ENCODE assay signal across 10 cellular contexts in the genomic region with DNA sequence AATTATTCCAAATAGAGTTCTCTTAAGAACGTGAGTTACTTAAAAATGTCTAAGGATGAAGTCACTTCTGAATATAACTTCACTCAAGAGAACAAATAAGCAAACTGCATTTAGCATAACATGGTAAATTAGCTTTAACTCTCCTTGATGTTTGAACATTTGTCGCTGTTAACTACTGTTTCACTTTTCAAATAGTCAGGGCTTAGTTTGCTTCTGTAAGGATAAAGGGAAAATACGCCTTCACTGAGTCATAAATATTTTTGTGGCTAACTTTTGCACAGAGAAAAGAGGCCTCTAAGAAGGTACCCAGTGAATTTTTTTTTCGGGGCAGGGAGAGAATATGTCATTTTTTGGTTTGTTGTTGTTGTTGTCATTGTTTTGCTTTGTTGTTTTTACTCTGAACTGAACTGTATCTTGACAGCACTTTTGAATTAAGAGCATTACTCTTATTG. TPM values are rescaled to one million over a fixed set of nuclear protein-coding genes. Genes with fewer than 3 reads are reported as not detected.
DNase-seq lines count a peak whose midpoint lies in the region; ATAC-seq and TF ChIP-seq lines count a peak whose summit lies in the region.
"Had no signal": no experiment of that assay in that cellular context is flagged by ENCODE, and none has a peak within 500 bp of the region (broad histone marks: within the 10 kb centered on the region; RNA-seq: fewer than 3 reads in every experiment).

No MANE protein-coding gene starts in this region.

- H3K9me3 Mint-ChIP-seq in HFFc6: no peaks in the 10 kb centered on the region
- H3K9me3 Mint-ChIP-seq in activated naive CD8-positive, alpha-beta T cell treated with anti-CD3 and anti-CD28 coated beads, Interleukin-2, amount 50 U/mL, for 24 hours: no peaks in the 10 kb centered on the region

- no peaks in the 10 kb centered on the region for H3K9me3 ChIP-seq in A673 (ENCODE audit: low read depth, low read length, poor library complexity, severe bottlenecking)
- no peaks in the 10 kb centered on the region for H3K9me3 ChIP-seq in lower lobe of right lung
- H3K9me3 ChIP-seq: esophagus muscularis mucosa had no signal

- H3K4me1 ChIP-seq in A673 (ENCODE audit: insufficient read depth, low read length, poor library complexity, severe bottlenecking) (peaks cover 49% of the 10 kb centered on the region), lower lobe of right lung (peaks cover 98% of the 10 kb centered on the region)

- H3K36me3 Mint-ChIP-seq in HFFc6 (ENCODE audit: low read depth): peaks cover 17% of the 10 kb centered on the region
- H3K36me3 Mint-ChIP-seq in activated naive CD8-positive, alpha-beta T cell treated with anti-CD3 and anti-CD28 coated beads, Interleukin-2, amount 50 U/mL, for 24 hours (ENCODE audit: low read depth): peaks cover 31% of the 10 kb centered on the region

- H3K4me3 ChIP-seq in A673 (ENCODE audit: low read depth, low read length, poor library complexity, severe bottlenecking): no peak overlapping the region
- H3K4me3 ChIP-seq in lower lobe of right lung: peak overlapping the region; percentile 7
- H3K4me3 ChIP-seq: esophagus muscularis mucosa had no signal

- peaks cover 99% of the 10 kb centered on the region for H3K4me1 Mint-ChIP-seq in HFFc6 (ENCODE audit: low read depth)
- peaks cover 97% of the 10 kb centered on the region for H3K4me1 Mint-ChIP-seq in activated naive CD8-positive, alpha-beta T cell treated with anti-CD3 and anti-CD28 coated beads, Interleukin-2, amount 50 U/mL, for 24 hours

- peak overlapping the region; percentile 89 for H3K4me3 Mint-ChIP-seq in HFFc6
- H3K4me3 Mint-ChIP-seq in activated naive CD8-positive, alpha-beta T cell treated with anti-CD3 and anti-CD28 coated beads, Interleukin-2, amount 50 U/mL, for 24 hours: peak overlapping the region; percentile 77

- CTCF ChIA-PET in A673 (lab: Charles Lee): no interaction called here

- intact Hi-C loops in A673 (cut with micrococcal nuclease; ENCODE audit: unreplicated experiment): no loop called here
- intact Hi-C loops in lower lobe of right lung (cut with DNase I): loop anchor here (10.0 kb wide), 1 partner anchor 57 kb away; no protein-coding TSS in a partner anchor

- H3K27ac Mint-ChIP-seq in HFFc6: peak overlapping the region; percentile 96
- peak overlapping the region; percentile 95 for H3K27ac Mint-ChIP-seq in activated naive CD8-positive, alpha-beta T cell treated with anti-CD3 and anti-CD28 coated beads, Interleukin-2, amount 50 U/mL, for 24 hours

- H3K27me3 ChIP-seq in A673 (replicated peaks; ENCODE audit: insufficient read depth, low read depth, low read length, poor library complexity) (no peaks in the 10 kb centered on the region), lower lobe of right lung (ENCODE audit: low read depth) (no peaks in the 10 kb centered on the region)
- H3K27me3 ChIP-seq: esophagus muscularis mucosa had no signal

- H3K36me3 ChIP-seq in A673 (ENCODE audit: insufficient read depth, low read length, poor library complexity, severe bottlenecking): no peaks in the 10 kb centered on the region
- no peaks in the 10 kb centered on the region for H3K36me3 ChIP-seq in lower lobe of right lung
- H3K36me3 ChIP-seq: esophagus muscularis mucosa had no signal

- TF ChIP-seq CTCF in A673 (conservative IDR thresholded peaks at IDR 0.05; ENCODE audit: low read depth, low read length): no peak
- no peak for TF ChIP-seq CTCF in HFFc6 (IDR thresholded peaks at IDR 0.05)
- no peak for TF ChIP-seq CTCF in lower lobe of right lung (IDR thresholded peaks at IDR 0.05)

- no peaks in the 10 kb centered on the region; the same call in 1 of the 2 replicates for H3K27me3 Mint-ChIP-seq in HFFc6 (ENCODE audit: insufficient read depth)
- H3K27me3 Mint-ChIP-seq in activated naive CD8-positive, alpha-beta T cell treated with anti-CD3 and anti-CD28 coated beads, Interleukin-2, amount 50 U/mL, for 24 hours: no peaks in the 10 kb centered on the region

- H3K27ac ChIP-seq in A673 (ENCODE audit: low read depth, low read length, poor library complexity, severe bottlenecking) (peak overlapping the region; percentile 17), lower lobe of right lung (peak overlapping the region; percentile 53)

- no TSS peak for BruUV-seq in A673 (replicated peaks; lab: Mats Ljungman, UMichigan)

- DNase-seq in A673 (ENCODE audit: low spot score) (no peak), HFFc6 (peak; percentile 64), lower lobe of right lung (no peak), OCI-M1 (lab: John Stamatoyannopoulos, UW) (no peak)
- no peak for DNase-seq in activated naive CD8-positive, alpha-beta T cell treated with anti-CD3 and anti-CD28 coated beads, Interleukin-2, amount 50 U/mL, for 24 hours
- DNase-seq: activated CD4-positive, alpha-beta T cell treated with anti-CD3 and anti-CD28 coated beads, Interleukin-2, amount 50 U/mL, for 4 hours had no signal

- peak; percentile 25 for ATAC-seq in activated naive CD8-positive, alpha-beta T cell treated with anti-CD3 and anti-CD28 coated beads, Interleukin-2, amount 50 U/mL, for 24 hours
- ATAC-seq in lower lobe of right lung (peak in 1 of 2 donors; percentile 48), HG02938 (IDR thresholded peaks at IDR 0.05; ENCODE audit: unreplicated experiment) (no peak), HG03097 (IDR thresholded peaks at IDR 0.05; ENCODE audit: low FRiP score, unreplicated experiment) (no peak), HG02840 (IDR thresholded peaks at IDR 0.05; ENCODE audit: low FRiP score, unreplicated experiment) (no peak)

- POLR2A ChIA-PET in A673 (lab: Charles Lee; ENCODE audit: low non-redundant PET): no interaction called here

RNA-seq across cellular contexts. Expression of gene PTPN1, which starts 8.1 kb away (rescaled TPM):
- total RNA-seq in A673 (2021): 47.4 and 47.8 TPM in 2 replicates
- total RNA-seq in HFFc6 (2021; fragmentation: NEBNext Ultra II Directional; extraction: Animal tissue kit (Norgen Biotek cat#: 25700)): 10 to 100 TPM; 37.8 to 46.5 (median 45.2) TPM
- total RNA-seq in lower lobe of right lung: 78.2 TPM
